23 cellular contexts compared by ENCODE assay signal in genomic region chr9:3246231-3246630, GRCh38.
"Had no signal": no experiment of that assay in that cellular context is flagged by ENCODE, and none has a peak within 500 bp of the region (broad histone marks: within the 10 kb centered on the region; RNA-seq: fewer than 3 reads in every experiment).

No MANE protein-coding gene starts in this region.

- ATAC-seq: activated CD4-positive, alpha-beta T cell treated with anti-CD3 and anti-CD28 coated beads for 36 hours; activated T-cell treated with anti-CD3 and anti-CD28 coated beads, Interleukin-2, amount 50 U/mL, for 72 hours; PC-3 had no signal

- H3K27me3 Mint-ChIP-seq: activated CD4-positive, alpha-beta memory T cell treated with anti-CD3 and anti-CD28 coated beads, Interleukin-2, amount 10 ng/mL, durations not matched to agents 7 days and 5 days; activated CD4-positive, alpha-beta T cell treated with anti-CD3 and anti-CD28 coated beads for 36 hours; activated naive CD8-positive, alpha-beta T cell treated with anti-CD3 and anti-CD28 coated beads, Interleukin-2, amount 10 ng/mL, durations not matched to agents 7 days and 5 days; dendritic cell treated with granulocyte-macrophage colony-stimulating factor and Interleukin-4, amounts not matched to agents 40 ng/mL and 50 ng/mL, for 4 days had no signal

- DNase-seq: activated CD4-positive, alpha-beta memory T cell treated with anti-CD3 and anti-CD28 coated beads, Interleukin-2, amount 10 ng/mL, durations not matched to agents 7 days and 5 days; activated CD4-positive, alpha-beta T cell treated with anti-CD3 and anti-CD28 coated beads for 36 hours; activated CD4-positive, alpha-beta T cell treated with anti-CD3 and anti-CD28 coated beads, Interleukin-2, amount 50 U/mL, for 1 hour; activated CD8-positive, alpha-beta memory T cell treated with anti-CD3 and anti-CD28 coated beads, Interleukin-2, amount 50 U/mL, for 4 hours; activated gamma-delta T cell treated with Interleukin-2 at 50 U/mL for 16 hours; activated naive CD4-positive, alpha-beta T cell treated with anti-CD3 and anti-CD28 coated beads, Interleukin-2, amount 50 U/mL, for 16 hours; activated naive CD8-positive, alpha-beta T cell treated with anti-CD3 and anti-CD28 coated beads, Interleukin-2, amount 10 ng/mL, durations not matched to agents 7 days and 5 days; activated T-cell treated with anti-CD3 and anti-CD28 coated beads, Interleukin-2, amount 50 U/mL, for 72 hours; adrenal gland; anterior cingulate cortex; cerebellar nuclear complex; Kasumi-1; KBM-7; NCI-H1436 treated with DMSO at 0.1 percent for 48 hours; NCI-H2029; NCI-H2107; NCI-H446 treated with DMSO at 0.1 percent for 48 hours; NCI-H526 treated with DMSO at 0.1 percent for 48 hours; PC-3; SHP77 had no signal

- H3K4me3 Mint-ChIP-seq: activated CD4-positive, alpha-beta memory T cell treated with anti-CD3 and anti-CD28 coated beads, Interleukin-2, amount 10 ng/mL, durations not matched to agents 7 days and 5 days; activated CD4-positive, alpha-beta T cell treated with anti-CD3 and anti-CD28 coated beads for 36 hours; activated naive CD8-positive, alpha-beta T cell treated with anti-CD3 and anti-CD28 coated beads, Interleukin-2, amount 10 ng/mL, durations not matched to agents 7 days and 5 days; activated T-cell treated with anti-CD3 and anti-CD28 coated beads, Interleukin-2, amount 50 U/mL, for 72 hours; dendritic cell treated with granulocyte-macrophage colony-stimulating factor and Interleukin-4, amounts not matched to agents 40 ng/mL and 50 ng/mL, for 4 days; T-helper 1 cell treated with Interleukin-12 subunit alpha and Interleukin-12 subunit beta and Interleukin-4 antibody, amounts not matched to agents 30 μg/mL and 1 μg/mL, for 36 hours had no signal

- H3K27ac Mint-ChIP-seq: activated CD4-positive, alpha-beta memory T cell treated with anti-CD3 and anti-CD28 coated beads, Interleukin-2, amount 10 ng/mL, durations not matched to agents 7 days and 5 days; activated CD4-positive, alpha-beta T cell treated with anti-CD3 and anti-CD28 coated beads for 36 hours; activated naive CD8-positive, alpha-beta T cell treated with anti-CD3 and anti-CD28 coated beads, Interleukin-2, amount 10 ng/mL, durations not matched to agents 7 days and 5 days; activated T-cell treated with anti-CD3 and anti-CD28 coated beads, Interleukin-2, amount 50 U/mL, for 72 hours; activated T-helper 2 cell treated with anti-CD3 and anti-CD28 coated beads, Interferon-gamma antibody, Interleukin-2, Interleukin-4, amounts not matched to agents 10 μg/mL and 5 μg/mL and 100 μg/mL, durations not matched to agents 14 hours and 24 hours and 36 hours; T-helper 1 cell treated with Interleukin-12 subunit alpha and Interleukin-12 subunit beta and Interleukin-4 antibody, amounts not matched to agents 30 μg/mL and 1 μg/mL, for 36 hours had no signal

- H3K9me3 Mint-ChIP-seq: activated CD4-positive, alpha-beta memory T cell treated with anti-CD3 and anti-CD28 coated beads, Interleukin-2, amount 10 ng/mL, durations not matched to agents 7 days and 5 days; activated naive CD8-positive, alpha-beta T cell treated with anti-CD3 and anti-CD28 coated beads, Interleukin-2, amount 10 ng/mL, durations not matched to agents 7 days and 5 days; activated T-cell treated with anti-CD3 and anti-CD28 coated beads, Interleukin-2, amount 50 U/mL, for 72 hours; activated T-helper 2 cell treated with anti-CD3 and anti-CD28 coated beads, Interferon-gamma antibody, Interleukin-2, Interleukin-4, amounts not matched to agents 10 μg/mL and 5 μg/mL and 100 μg/mL, durations not matched to agents 14 hours and 24 hours and 36 hours; dendritic cell treated with granulocyte-macrophage colony-stimulating factor and Interleukin-4, amounts not matched to agents 40 ng/mL and 50 ng/mL, for 4 days; T-helper 1 cell treated with Interleukin-12 subunit alpha and Interleukin-12 subunit beta and Interleukin-4 antibody, amounts not matched to agents 30 μg/mL and 1 μg/mL, for 36 hours had no signal
